Comparison of ENCODE assay signal across 10 cellular contexts in genomic region chr9:120402741-120403542, GRCh38.
A peak's percentile ranks its signal among the peaks of the same experiment; 100 is the strongest.
DNase-seq lines count a peak whose midpoint lies in the region; ATAC-seq and TF ChIP-seq lines count a peak whose summit lies in the region.
"Had no signal": no experiment of that assay in that cellular context is flagged by ENCODE, and none has a peak within 500 bp of the region (broad histone marks: within the 10 kb centered on the region; RNA-seq: fewer than 3 reads in every experiment).

No MANE protein-coding gene starts in this region.

- peak overlapping the region; percentile 14 for H3K27ac Mint-ChIP-seq in activated CD4-positive, alpha-beta T cell treated with anti-CD3 and anti-CD28 coated beads, Interleukin-2, amount 10 ng/mL, durations not matched to agents 7 days and 5 days
- H3K27ac Mint-ChIP-seq in stimulated activated naive CD8-positive, alpha-beta T cell treated with anti-CD3 and anti-CD28 coated beads, Interleukin-15, amount 100 ng/mL, for 72 hours, result peak overlapping the region; percentile 12 to 81

- POLR2A ChIA-PET in activated CD4-positive, alpha-beta T cell treated with anti-CD3 and anti-CD28 coated beads, Interleukin-2, amount 10 ng/mL, durations not matched to agents 7 days and 5 days (lab: Charles Lee), result no interaction called here

- no peak for DNase-seq in activated CD4-positive, alpha-beta T cell treated with anti-CD3 and anti-CD28 coated beads, Interleukin-2, amount 10 ng/mL, durations not matched to agents 7 days and 5 days
- DNase-seq in activated CD4-positive, alpha-beta T cell treated with anti-CD3 and anti-CD28 coated beads, Interleukin-2, amount 50 U/mL, for 4 hours, result no peak
- DNase-seq in fibroblast of pulmonary artery (ENCODE audit: low read depth) (peak; percentile 94), GM13977 (ENCODE audit: low spot score) (no peak), left colon (no peak)
- no peak for DNase-seq in stimulated activated naive CD8-positive, alpha-beta T cell treated with anti-CD3 and anti-CD28 coated beads, Interleukin-15, amount 100 ng/mL, for 72 hours
- DNase-seq: BE2C, left cardiac atrium had no signal

- H3K4me1 Mint-ChIP-seq in activated CD4-positive, alpha-beta T cell treated with anti-CD3 and anti-CD28 coated beads, Interleukin-2, amount 10 ng/mL, durations not matched to agents 7 days and 5 days, result peaks cover 5% of the 10 kb centered on the region
- H3K4me1 Mint-ChIP-seq in stimulated activated naive CD8-positive, alpha-beta T cell treated with anti-CD3 and anti-CD28 coated beads, Interleukin-15, amount 100 ng/mL, for 72 hours, result peaks cover 22% of the 10 kb centered on the region

- H3K36me3 Mint-ChIP-seq in activated CD4-positive, alpha-beta T cell treated with anti-CD3 and anti-CD28 coated beads, Interleukin-2, amount 10 ng/mL, durations not matched to agents 7 days and 5 days (ENCODE audit: low read depth), result peaks cover 48% of the 10 kb centered on the region

- ATAC-seq in SK-N-SH treated with all-trans-retinoic acid at 6 μM for 48 hours (peak; percentile 94), GM21515 (IDR thresholded peaks at IDR 0.05; ENCODE audit: unreplicated experiment) (no peak), left colon (no peak)
- ATAC-seq in stimulated activated naive CD8-positive, alpha-beta T cell treated with anti-CD3 and anti-CD28 coated beads, Interleukin-15, amount 100 ng/mL, for 72 hours, result peak; percentile 40

- H3K4me3 ChIP-seq in fibroblast of pulmonary artery (replicated peaks; ENCODE audit: low read depth, low read length), result no peak overlapping the region

- intact Hi-C loops in left colon (cut with DNase I, micrococcal nuclease), result no loop called here

- in situ Hi-C loops in GM13977 (cut with MboI; ENCODE audit: low pct_unique_long_range_greater_than_20kb, low sequenced_read_pairs, unreplicated experiment), result no loop called here

- TF ChIP-seq CTCF in fibroblast of pulmonary artery (IDR thresholded peaks at IDR 0.05; ENCODE audit: low read length, missing control alignments) (no peak), GM13977 (IDR thresholded peaks at IDR 0.05; ENCODE audit: extremely low read depth, insufficient read depth, missing control alignments) (no peak)

- H3K27me3 Mint-ChIP-seq in activated CD4-positive, alpha-beta T cell treated with anti-CD3 and anti-CD28 coated beads, Interleukin-2, amount 10 ng/mL, durations not matched to agents 7 days and 5 days, result no peaks in the 10 kb centered on the region
- no peaks in the 10 kb centered on the region for H3K27me3 Mint-ChIP-seq in stimulated activated naive CD8-positive, alpha-beta T cell treated with anti-CD3 and anti-CD28 coated beads, Interleukin-15, amount 100 ng/mL, for 72 hours

- no peaks in the 10 kb centered on the region for H3K9me3 Mint-ChIP-seq in activated CD4-positive, alpha-beta T cell treated with anti-CD3 and anti-CD28 coated beads, Interleukin-2, amount 10 ng/mL, durations not matched to agents 7 days and 5 days
- H3K9me3 Mint-ChIP-seq in stimulated activated naive CD8-positive, alpha-beta T cell treated with anti-CD3 and anti-CD28 coated beads, Interleukin-15, amount 100 ng/mL, for 72 hours, result no peaks in the 10 kb centered on the region

- no peak overlapping the region for H3K4me3 Mint-ChIP-seq in activated CD4-positive, alpha-beta T cell treated with anti-CD3 and anti-CD28 coated beads, Interleukin-2, amount 10 ng/mL, durations not matched to agents 7 days and 5 days
- H3K4me3 Mint-ChIP-seq in stimulated activated naive CD8-positive, alpha-beta T cell treated with anti-CD3 and anti-CD28 coated beads, Interleukin-15, amount 100 ng/mL, for 72 hours, result no peak overlapping the region

- CTCF ChIA-PET in activated CD4-positive, alpha-beta T cell treated with anti-CD3 and anti-CD28 coated beads, Interleukin-2, amount 10 ng/mL, durations not matched to agents 7 days and 5 days (lab: Charles Lee), result interaction anchor here (0.7 to 1.1 kb wide), 2 partner anchors 12 to 36 kb away, joined by 3 to 4 read pairs; no protein-coding TSS in a partner anchor

TF ChIP-seq in SK-N-SH treated with all-trans-retinoic acid at 6 μM for 48 hours, 23 proteins besides CTCF, POLR2A, EP300 and RAD21:
- TF ChIP-seq BACH2 (CRISPR knock-in tag; IDR thresholded peaks at IDR 0.05; ENCODE audit: borderline replicate concordance) (no peak), PATZ1 (CRISPR knock-in tag; IDR thresholded peaks at IDR 0.05; ENCODE audit: borderline replicate concordance) (no peak), CSDC2 (CRISPR knock-in tag; IDR thresholded peaks at IDR 0.05) (no peak), ESRRG (CRISPR knock-in tag; IDR thresholded peaks at IDR 0.05) (no peak), ZNF70 (CRISPR knock-in tag; IDR thresholded peaks at IDR 0.05) (no peak), ZC3H10 (CRISPR knock-in tag; IDR thresholded peaks at IDR 0.05) (no peak), SNAI2 (CRISPR knock-in tag; IDR thresholded peaks at IDR 0.05) (no peak), POU6F1 (CRISPR knock-in tag; IDR thresholded peaks at IDR 0.05; ENCODE audit: borderline replicate concordance, low read depth) (no peak), ARNTL (CRISPR knock-in tag; IDR thresholded peaks at IDR 0.05; ENCODE audit: borderline replicate concordance, low read depth) (no peak), OSR1 (CRISPR knock-in tag; IDR thresholded peaks at IDR 0.05) (no peak), PPARA (CRISPR knock-in tag; IDR thresholded peaks at IDR 0.05; ENCODE audit: borderline replicate concordance) (no peak), TCF4 (CRISPR knock-in tag; IDR thresholded peaks at IDR 0.05; ENCODE audit: borderline replicate concordance) (no peak), GLIS3 (CRISPR knock-in tag; IDR thresholded peaks at IDR 0.05) (no peak), ZFP30 (CRISPR knock-in tag; IDR thresholded peaks at IDR 0.05) (no peak), RARB (CRISPR knock-in tag; IDR thresholded peaks at IDR 0.05) (no peak)
- TF ChIP-seq, protein P1, sequence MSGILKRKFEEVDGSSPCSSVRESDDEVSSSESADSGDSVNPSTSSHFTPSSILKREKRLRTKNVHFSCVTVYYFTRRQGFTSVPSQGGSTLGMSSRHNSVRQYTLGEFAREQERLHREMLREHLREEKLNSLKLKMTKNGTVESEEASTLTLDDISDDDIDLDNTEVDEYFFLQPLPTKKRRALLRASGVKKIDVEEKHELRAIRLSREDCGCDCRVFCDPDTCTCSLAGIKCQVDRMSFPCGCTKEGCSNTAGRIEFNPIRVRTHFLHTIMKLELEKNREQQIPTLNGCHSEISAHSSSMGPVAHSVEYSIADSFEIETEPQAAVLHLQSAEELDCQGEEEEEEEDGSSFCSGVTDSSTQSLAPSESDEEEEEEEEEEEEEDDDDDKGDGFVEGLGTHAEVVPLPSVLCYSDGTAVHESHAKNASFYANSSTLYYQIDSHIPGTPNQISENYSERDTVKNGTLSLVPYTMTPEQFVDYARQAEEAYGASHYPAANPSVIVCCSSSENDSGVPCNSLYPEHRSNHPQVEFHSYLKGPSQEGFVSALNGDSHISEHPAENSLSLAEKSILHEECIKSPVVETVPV (CRISPR knock-in tag; IDR thresholded peaks at IDR 0.05), result no peak
TF ChIP-seq in SK-N-SH treated with all-trans-retinoic acid at 6 μM for 48 hours: peak in this region for 0.

Comparison
In these comparisons a context has a peak if more than half of its experiments do, and no peak if none do; other contexts are left out.
1. ATAC-seq: peak in SK-N-SH treated with all-trans-retinoic acid at 6 μM for 48 hours (single experiment) and stimulated activated naive CD8-positive, alpha-beta T cell treated with anti-CD3 and anti-CD28 coated beads, Interleukin-15, amount 100 ng/mL, for 72 hours (single experiment); none in GM21515 (single experiment) and left colon (single experiment).